8 cellular contexts compared by ENCODE assay signal in the genomic region with DNA sequence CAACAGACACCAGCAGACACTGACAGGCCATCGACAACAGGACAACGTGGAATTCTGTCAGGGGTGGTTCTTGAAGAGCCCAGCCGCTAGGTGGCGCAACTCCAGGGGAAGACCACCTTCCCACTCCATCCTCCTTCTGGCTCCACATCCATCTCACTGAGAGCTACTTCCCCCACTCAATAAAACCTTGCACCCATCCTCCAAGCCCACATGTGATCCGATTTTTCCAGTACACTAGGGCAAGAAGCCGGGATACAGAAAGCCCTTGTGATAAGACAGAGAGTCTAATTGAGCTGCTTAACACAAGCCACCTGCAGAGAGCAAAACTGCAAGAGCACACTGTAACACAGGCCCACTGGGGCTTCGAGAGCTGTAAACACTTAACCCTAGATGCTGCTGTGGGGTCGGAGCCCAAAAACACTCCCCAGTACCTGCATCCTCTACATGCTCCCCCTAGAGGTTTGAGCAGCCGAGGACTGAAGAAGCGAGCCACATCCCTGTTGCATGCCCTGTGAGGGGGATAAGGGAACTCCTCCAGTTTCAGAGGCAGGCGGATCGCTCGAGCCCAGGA. TPM values are rescaled to one million over a fixed set of nuclear protein-coding genes. Genes with fewer than 3 reads are reported as not detected.
DNase-seq lines count a peak whose midpoint lies in the region; ATAC-seq and TF ChIP-seq lines count a peak whose summit lies in the region.

No MANE protein-coding gene starts in this region.

- peaks cover 0 to 11% (median 0%) of the 10 kb centered on the region in 3 donors for H3K27me3 Mint-ChIP-seq in immature natural killer cell (ENCODE audit: low read depth in 3 of 3)

- DNase-seq in AML-193 (lab: John Stamatoyannopoulos, UW) (peak; percentile 2 to 7), NCI-H128 (lab: John Stamatoyannopoulos, UW; ENCODE audit: unreplicated experiment) (peak; percentile 25), immature natural killer cell (peak in 2 of 3 donors; percentile 16 to 26), NCI-H2081 treated with DMSO at 0.1 percent for 48 hours (lab: John Stamatoyannopoulos, UW) (no peak), sciatic nerve (ENCODE audit: low spot score) (no peak), SHP77 treated with DMSO at 0.1 percent for 48 hours (lab: John Stamatoyannopoulos, UW) (no peak)
- peak; percentile 64 for DNase-seq in activated CD8-positive, alpha-beta memory T cell treated with anti-CD3 and anti-CD28 coated beads, Interleukin-2, amount 50 U/mL, for 48 hours

- H3K9me3 Mint-ChIP-seq in immature natural killer cell = no peaks in the 10 kb centered on the region

- H3K4me3 Mint-ChIP-seq in immature natural killer cell = no peak overlapping the region

- intact Hi-C loops in sciatic nerve (cut with DNase I) = no loop called here

- no peak overlapping the region for H3K27ac Mint-ChIP-seq in immature natural killer cell

- no peaks in the 10 kb centered on the region for H3K36me3 Mint-ChIP-seq in immature natural killer cell

- peak; percentile 91 for TF ChIP-seq CTCF in GM12875 (IDR thresholded peaks at IDR 0.05; ENCODE audit: borderline replicate concordance, insufficient read depth, low read depth, low read length)

- H3K4me1 Mint-ChIP-seq in immature natural killer cell = no peaks in the 10 kb centered on the region

- H3K4me3 ChIP-seq in GM12875 (ENCODE audit: low read depth, low read length) = no peak overlapping the region

- no peak for ATAC-seq in sciatic nerve

RNA-seq across cellular contexts. Expression of a gene that starts 11.5 kb away (rescaled TPM):
- polyA plus RNA-seq in immature natural killer cell = not detected
- 2.3 TPM for total RNA-seq in sciatic nerve

RNA-seq across cellular contexts. Expression of a gene that starts 58.2 kb away (rescaled TPM):
- polyA plus RNA-seq in immature natural killer cell = 1 to 10 TPM in 2 of 3 donors, under 1 TPM in 1; 0.19 to 3.9 (median 3.0) TPM
- total RNA-seq in sciatic nerve = 4.2 TPM

Comparison
In these comparisons a context has a peak if more than half of its experiments do, and no peak if none do; other contexts are left out.
1. DNase-seq: peak in AML-193 (2 of 2), NCI-H128 (single experiment), activated CD8-positive, alpha-beta memory T cell treated with anti-CD3 and anti-CD28 coated beads, Interleukin-2, amount 50 U/mL, for 48 hours (single experiment) and immature natural killer cell (2 of 3); none in NCI-H2081 treated with DMSO at 0.1 percent for 48 hours (single experiment), sciatic nerve (single experiment) and SHP77 treated with DMSO at 0.1 percent for 48 hours (single experiment).